ENCODE assay signal across 20 cellular contexts in genomic region chr10:128017825-128018224, GRCh38.
DNase-seq lines count a peak whose midpoint lies in the region; ATAC-seq and TF ChIP-seq lines count a peak whose summit lies in the region.
"Had no signal": no experiment of that assay in that cellular context is flagged by ENCODE, and none has a peak within 500 bp of the region (broad histone marks: within the 10 kb centered on the region; RNA-seq: fewer than 3 reads in every experiment).

No MANE protein-coding gene starts in this region.

- no peak for TF ChIP-seq POLR2A in vagina (IDR thresholded peaks at IDR 0.05)

- intact Hi-C loops in activated CD4-positive, alpha-beta T cell treated with anti-CD3 and anti-CD28 coated beads, Interleukin-2, amount 10 ng/mL, durations not matched to agents 24 days and 14 days (cut with micrococcal nuclease), result no loop called here
- intact Hi-C loops in vagina (cut with DNase I), result no loop called here

- peaks cover 8% of the 10 kb centered on the region for H3K4me1 Mint-ChIP-seq in activated CD4-positive, alpha-beta T cell treated with anti-CD3 and anti-CD28 coated beads, Interleukin-2, amount 10 ng/mL, durations not matched to agents 24 days and 14 days
- peaks cover 11% of the 10 kb centered on the region for H3K4me1 Mint-ChIP-seq in T-helper 17 cell
- H3K4me1 Mint-ChIP-seq in effector memory CD8-positive, alpha-beta T cell (ENCODE audit: low read depth in 2 of 2), result peaks cover 0 to 3% of the 10 kb centered on the region in 2 donors

- 0 out of 22 replicates have a peak, but pooled peaks cover 0 to 6% (median 0%) of the 10 kb centered on the region in 11 experiments for H3K9me3 ChIP-seq in BLaER1 treated with 17β-estradiol and CSF1 and Interleukin-3, amounts not matched to agents 10 nM and 100 nM (replicated peaks in 1 of 11)
- no peaks in the 10 kb centered on the region for H3K9me3 ChIP-seq in T-helper 17 cell (ENCODE audit: control insufficient read depth, low read length, poor library complexity, severe bottlenecking)
- H3K9me3 ChIP-seq in vagina, result no peaks in the 10 kb centered on the region
- H3K9me3 ChIP-seq: BE2C had no signal

- H3K36me3 ChIP-seq in BLaER1 treated with 17β-estradiol and CSF1 and Interleukin-3, amounts not matched to agents 10 nM and 100 nM, result peaks cover 0 to 6% (median 0%) of the 10 kb centered on the region in 11 experiments; a peak in 3 of 22 replicates
- H3K36me3 ChIP-seq in vagina, result no peaks in the 10 kb centered on the region
- H3K36me3 ChIP-seq: BE2C had no signal

- peak overlapping the region; percentile 14 to 72 (median 64); a peak in 18 of 20 replicates for H3K4me3 ChIP-seq in BLaER1 treated with 17β-estradiol and CSF1 and Interleukin-3, amounts not matched to agents 10 nM and 100 nM
- H3K4me3 ChIP-seq in vagina, result no peak overlapping the region

- H3K27ac Mint-ChIP-seq in activated CD4-positive, alpha-beta T cell treated with anti-CD3 and anti-CD28 coated beads, Interleukin-2, amount 10 ng/mL, durations not matched to agents 24 days and 14 days, result no peak overlapping the region
- H3K27ac Mint-ChIP-seq in T-helper 17 cell, result peak overlapping the region; percentile 11
- peak overlapping the region in 1 of 2 donors; percentile 30 for H3K27ac Mint-ChIP-seq in effector memory CD8-positive, alpha-beta T cell

- peak overlapping the region; percentile 48 for H3K4me3 Mint-ChIP-seq in activated CD4-positive, alpha-beta T cell treated with anti-CD3 and anti-CD28 coated beads, Interleukin-2, amount 10 ng/mL, durations not matched to agents 24 days and 14 days
- peak overlapping the region; percentile 82 for H3K4me3 Mint-ChIP-seq in T-helper 17 cell
- H3K4me3 Mint-ChIP-seq in effector memory CD8-positive, alpha-beta T cell, result no peak overlapping the region
- H3K4me3 Mint-ChIP-seq: CD8-positive, alpha-beta memory T cell had no signal

- no peak for ATAC-seq in T-helper 17 cell
- ATAC-seq in effector memory CD8-positive, alpha-beta T cell (replicated peaks), result no peak

- H4K20me1 ChIP-seq in BLaER1 treated with 17β-estradiol and CSF1 and Interleukin-3, amounts not matched to agents 10 nM and 100 nM, result no peaks in the 10 kb centered on the region

- no peak for DNase-seq in activated CD4-positive, alpha-beta T cell treated with anti-CD3 and anti-CD28 coated beads, Interleukin-2, amount 10 ng/mL, durations not matched to agents 24 days and 14 days
- DNase-seq in activated CD4-positive, alpha-beta T cell treated with anti-CD3 and anti-CD28 coated beads, Interleukin-2, amount 50 U/mL, for 4 hours, result no peak
- DNase-seq in T-helper 17 cell (no peak), islet precursor cell (peak; percentile 43), iPS-NIHi7 (ENCODE audit: extremely low spot score) (no peak), vagina (ENCODE audit: extremely low spot score in 2 of 2) (no peak)
- DNase-seq in effector memory CD8-positive, alpha-beta T cell, result no peak
- DNase-seq: BE2C; CD8-positive, alpha-beta memory T cell; DMS53; EL; GOT3; NCI-H1105 treated with DMSO at 0.1 percent for 48 hours; NCI-H187; NCI-H2107; NCI-H510A; NCI-H748 treated with DMSO at 0.1 percent for 48 hours; OCI-M1; SHP77 had no signal

- H3K4me1 ChIP-seq in BLaER1 treated with 17β-estradiol and CSF1 and Interleukin-3, amounts not matched to agents 10 nM and 100 nM, result peaks cover 33 to 99% (median 92%) of the 10 kb centered on the region in 10 experiments
- no peaks in the 10 kb centered on the region for H3K4me1 ChIP-seq in vagina
- H3K4me1 ChIP-seq: BE2C had no signal

- H3K36me3 Mint-ChIP-seq in activated CD4-positive, alpha-beta T cell treated with anti-CD3 and anti-CD28 coated beads, Interleukin-2, amount 10 ng/mL, durations not matched to agents 24 days and 14 days (ENCODE audit: low read depth), result no peaks in the 10 kb centered on the region
- H3K36me3 Mint-ChIP-seq in T-helper 17 cell (ENCODE audit: low read depth), result peaks cover 5% of the 10 kb centered on the region
- peaks cover 5% of the 10 kb centered on the region for H3K36me3 Mint-ChIP-seq in effector memory CD8-positive, alpha-beta T cell (ENCODE audit: insufficient read depth)
- H3K36me3 Mint-ChIP-seq: CD8-positive, alpha-beta memory T cell had no signal

- peak overlapping the region in 10 of 11 experiments; percentile 47 to 96 (median 84); a peak in 20 of 22 replicates for H3K27ac ChIP-seq in BLaER1 treated with 17β-estradiol and CSF1 and Interleukin-3, amounts not matched to agents 10 nM and 100 nM
- H3K27ac ChIP-seq in vagina, result no peak overlapping the region

- H3K27me3 Mint-ChIP-seq in activated CD4-positive, alpha-beta T cell treated with anti-CD3 and anti-CD28 coated beads, Interleukin-2, amount 10 ng/mL, durations not matched to agents 24 days and 14 days, result no peaks in the 10 kb centered on the region
- peaks cover 21% of the 10 kb centered on the region for H3K27me3 Mint-ChIP-seq in T-helper 17 cell
- peaks cover 22 to 24% of the 10 kb centered on the region in 2 donors for H3K27me3 Mint-ChIP-seq in effector memory CD8-positive, alpha-beta T cell

- H3K9ac ChIP-seq in BLaER1 treated with 17β-estradiol and CSF1 and Interleukin-3, amounts not matched to agents 10 nM and 100 nM, result peak overlapping the region; percentile 28 to 91 (median 82); a peak in 21 of 22 replicates

- no peak for TF ChIP-seq CTCF in vagina (IDR thresholded peaks at IDR 0.05)

- H3K4me2 ChIP-seq in BLaER1 treated with 17β-estradiol and CSF1 and Interleukin-3, amounts not matched to agents 10 nM and 100 nM, result peak overlapping the region; percentile 83 to 99 (median 94)

- no peaks in the 10 kb centered on the region for H3K27me3 ChIP-seq in BLaER1 treated with 17β-estradiol and CSF1 and Interleukin-3, amounts not matched to agents 10 nM and 100 nM
- no peaks in the 10 kb centered on the region for H3K27me3 ChIP-seq in vagina
- H3K27me3 ChIP-seq: BE2C had no signal

- H3K9me3 Mint-ChIP-seq in activated CD4-positive, alpha-beta T cell treated with anti-CD3 and anti-CD28 coated beads, Interleukin-2, amount 10 ng/mL, durations not matched to agents 24 days and 14 days, result no peaks in the 10 kb centered on the region
- H3K9me3 Mint-ChIP-seq in effector memory CD8-positive, alpha-beta T cell, result no peaks in the 10 kb centered on the region
- H3K9me3 Mint-ChIP-seq: CD8-positive, alpha-beta memory T cell had no signal

Comparison
In these comparisons a context has a peak if more than half of its experiments do, and no peak if none do; other contexts are left out.
1. H3K4me3 Mint-ChIP-seq: peak in activated CD4-positive, alpha-beta T cell treated with anti-CD3 and anti-CD28 coated beads, Interleukin-2, amount 10 ng/mL, durations not matched to agents 24 days and 14 days (single experiment) and T-helper 17 cell (single experiment); none in effector memory CD8-positive, alpha-beta T cell (0 of 2).
2. H3K4me3 ChIP-seq: peak in BLaER1 treated with 17β-estradiol and CSF1 and Interleukin-3, amounts not matched to agents 10 nM and 100 nM (10 of 10); none in vagina (0 of 2).